In the genomic region with DNA sequence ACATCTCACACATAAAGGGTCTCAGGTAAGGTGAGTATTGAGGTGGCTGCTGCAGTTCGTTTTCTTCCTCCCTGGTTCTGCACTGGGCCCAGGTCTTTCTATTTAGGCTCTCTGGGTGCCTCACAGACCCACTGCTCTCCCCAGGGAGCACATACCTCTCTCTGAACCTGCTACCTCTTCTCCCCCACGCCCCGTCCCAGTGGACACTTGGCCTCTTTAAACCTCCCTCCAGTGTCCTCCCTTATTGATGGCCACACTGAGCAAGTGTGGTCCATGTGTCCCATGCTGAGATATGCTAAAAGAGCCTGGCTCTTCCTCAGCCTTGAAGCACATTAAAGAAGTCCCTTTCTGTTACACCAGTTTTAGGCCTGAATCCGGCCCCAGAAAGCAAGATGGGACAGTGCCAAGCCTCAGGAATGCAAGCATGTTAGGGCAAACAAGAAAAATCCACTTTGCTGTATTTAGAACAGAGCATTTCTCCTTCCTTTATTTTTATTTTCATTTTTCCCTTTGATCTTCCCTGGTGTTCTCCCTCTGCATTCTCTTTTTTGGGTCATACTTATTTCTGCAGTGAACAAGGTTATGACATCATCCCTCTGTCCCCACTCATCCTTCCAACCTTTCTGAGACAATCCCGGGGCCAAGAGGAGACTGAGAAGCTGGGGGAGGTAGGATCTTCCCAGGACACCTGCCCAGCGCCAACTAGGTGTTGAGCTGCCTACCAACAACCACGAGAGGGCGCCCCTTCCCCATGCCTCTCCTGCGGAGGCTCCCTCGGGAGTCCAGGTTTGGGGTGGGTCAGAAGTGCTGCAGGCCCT, we compare ENCODE assay signal across 8 cellular contexts. TPM values are rescaled to one million over a fixed set of nuclear protein-coding genes. Genes with fewer than 3 reads are reported as not detected.
A peak's percentile ranks its signal among the peaks of the same experiment; 100 is the strongest.
DNase-seq lines count a peak whose midpoint lies in the region; ATAC-seq, FAIRE-seq and TF ChIP-seq lines count a peak whose summit lies in the region.

No MANE protein-coding gene starts in this region.

- no peaks in the 10 kb centered on the region for H3K9me3 ChIP-seq in GM23248 (ENCODE audit: low read depth)
- no peaks in the 10 kb centered on the region for H3K9me3 ChIP-seq in astrocyte (ENCODE audit: insufficient read depth, low read depth, low read length)
- no peaks in the 10 kb centered on the region for H3K9me3 ChIP-seq in hepatocyte (ENCODE audit: low read depth)
- H3K9me3 ChIP-seq in smooth muscle cell (replicated peaks; ENCODE audit: low read depth) = no peaks in the 10 kb centered on the region

- H3K9ac ChIP-seq in GM23248 (no peak overlapping the region), astrocyte (ENCODE audit: low read length) (no peak overlapping the region), smooth muscle cell (ENCODE audit: low read depth) (no peak overlapping the region)

- ATAC-seq in HG03135 (IDR thresholded peaks at IDR 0.05; ENCODE audit: unreplicated experiment) = no peak

- H3K4me1 ChIP-seq in GM23248 (ENCODE audit: insufficient read depth) = peaks cover 5% of the 10 kb centered on the region
- H3K4me1 ChIP-seq in astrocyte (ENCODE audit: insufficient read depth, low read length) = peaks cover 17% of the 10 kb centered on the region
- peaks cover 18% of the 10 kb centered on the region for H3K4me1 ChIP-seq in hepatocyte (ENCODE audit: insufficient read depth)
- H3K4me1 ChIP-seq in smooth muscle cell (ENCODE audit: low read depth) = peaks cover 17% of the 10 kb centered on the region

- H3K79me2 ChIP-seq in GM23248 (ENCODE audit: insufficient read depth) (no peaks in the 10 kb centered on the region), astrocyte (ENCODE audit: insufficient read depth, low read length) (no peaks in the 10 kb centered on the region), hepatocyte (no peaks in the 10 kb centered on the region), smooth muscle cell (ENCODE audit: low read depth) (no peaks in the 10 kb centered on the region)

- FAIRE-seq in astrocyte (lab: Jason Lieb, UNC) = no peak

- H3F3A ChIP-seq in GM23248 (ENCODE audit: insufficient read depth) = no peaks in the 10 kb centered on the region
- peaks cover 5% of the 10 kb centered on the region for H3F3A ChIP-seq in smooth muscle cell (ENCODE audit: low read depth)

- H3K36me3 Mint-ChIP-seq in Calu3 (ENCODE audit: insufficient read depth, unreplicated experiment) = no peaks in the 10 kb centered on the region
- H3K36me3 Mint-ChIP-seq in astrocyte (ENCODE audit: low read depth, unreplicated experiment) = no peaks in the 10 kb centered on the region

- H3K4me3 ChIP-seq in GM23248 = no peak overlapping the region
- no peak overlapping the region for H3K4me3 ChIP-seq in astrocyte (ENCODE audit: insufficient read depth, low read depth, low read length)
- no peak overlapping the region for H3K4me3 ChIP-seq in hepatocyte
- no peak overlapping the region for H3K4me3 ChIP-seq in smooth muscle cell

- no peaks in the 10 kb centered on the region for H3K36me3 ChIP-seq in GM23248 (ENCODE audit: low read depth)
- no peaks in the 10 kb centered on the region for H3K36me3 ChIP-seq in astrocyte (ENCODE audit: insufficient read depth, low read length)
- no peaks in the 10 kb centered on the region for H3K36me3 ChIP-seq in hepatocyte (replicated peaks; ENCODE audit: insufficient read depth, low read depth)
- H3K36me3 ChIP-seq in smooth muscle cell (ENCODE audit: low read depth) = no peaks in the 10 kb centered on the region

- H3K4me2 ChIP-seq in GM23248 (ENCODE audit: unreplicated experiment) = no peak overlapping the region
- H3K4me2 ChIP-seq in astrocyte (ENCODE audit: low read length) = no peak overlapping the region
- H3K4me2 ChIP-seq in hepatocyte = no peak overlapping the region
- no peak overlapping the region for H3K4me2 ChIP-seq in smooth muscle cell

- no peaks in the 10 kb centered on the region for H4K20me1 ChIP-seq in GM23248 (ENCODE audit: insufficient read depth)
- no peaks in the 10 kb centered on the region for H4K20me1 ChIP-seq in astrocyte (ENCODE audit: insufficient read depth, low read length)
- no peaks in the 10 kb centered on the region for H4K20me1 ChIP-seq in hepatocyte (ENCODE audit: insufficient read depth, poor library complexity, severe bottlenecking)
- H4K20me1 ChIP-seq in smooth muscle cell (ENCODE audit: low read depth) = no peaks in the 10 kb centered on the region

- BruUV-seq in Calu3 (replicated peaks; lab: Mats Ljungman, UMichigan) = no TSS peak

- no peak overlapping the region for H3K27ac Mint-ChIP-seq in Calu3 (ENCODE audit: unreplicated experiment)
- H3K27ac Mint-ChIP-seq in astrocyte (ENCODE audit: unreplicated experiment) = peak overlapping the region; percentile 72

- no peak overlapping the region for H3K4me3 Mint-ChIP-seq in Calu3 (ENCODE audit: low read depth, unreplicated experiment)
- no peak overlapping the region for H3K4me3 Mint-ChIP-seq in astrocyte (ENCODE audit: unreplicated experiment)

- CTCF ChIA-PET in Calu3 (lab: Charles Lee) = interaction anchor here (0.6 to 1.6 kb wide), 4 partner anchors 112 to 200 kb away, joined by 3 to 13 read pairs (median 6); no protein-coding TSS in a partner anchor

- no peak overlapping the region for H2AFZ ChIP-seq in GM23248
- H2AFZ ChIP-seq in astrocyte (ENCODE audit: low read depth, low read length) = no peak overlapping the region
- H2AFZ ChIP-seq in hepatocyte = no peak overlapping the region
- peak overlapping the region; percentile 52 for H2AFZ ChIP-seq in smooth muscle cell (ENCODE audit: low read depth)

- H3K4me1 Mint-ChIP-seq in Calu3 (ENCODE audit: low read depth, unreplicated experiment) (peaks cover 28% of the 10 kb centered on the region), astrocyte (ENCODE audit: low read depth, unreplicated experiment) (peaks cover 31% of the 10 kb centered on the region)

- DNase-seq in Calu3 = peak; percentile 83
- DNase-seq in GM23248 = peak; percentile 81
- DNase-seq in NCI-H1092 treated with DMSO at 0.1 percent for 48 hours (lab: John Stamatoyannopoulos, UW) = peak; percentile 65
- DNase-seq in T-helper 9 cell = peak; percentile 70
- no peak for DNase-seq in astrocyte (ENCODE audit: low read depth)
- peak; percentile 85 for DNase-seq in hepatocyte (ENCODE audit: low spot score)
- DNase-seq in smooth muscle cell (lab: John Stamatoyannopoulos, UW; ENCODE audit: unreplicated experiment) = peak; percentile 8

- H3K27ac ChIP-seq in GM23248 (no peak overlapping the region), astrocyte (ENCODE audit: low read depth, low read length) (no peak overlapping the region), hepatocyte (no peak overlapping the region), smooth muscle cell (ENCODE audit: low read depth) (no peak overlapping the region)

- peak; percentile 88 for TF ChIP-seq CTCF in Calu3 (IDR thresholded peaks at IDR 0.05; ENCODE audit: unreplicated experiment)
- TF ChIP-seq CTCF in astrocyte (IDR thresholded peaks at IDR 0.05; ENCODE audit: insufficient read depth, low read depth, low read length) = peak; percentile 76
- peak; percentile 82 for TF ChIP-seq CTCF in hepatocyte (IDR thresholded peaks at IDR 0.05; ENCODE audit: poor library complexity)
- TF ChIP-seq CTCF in smooth muscle cell (IDR thresholded peaks at IDR 0.05; ENCODE audit: borderline replicate concordance, insufficient read depth, poor library complexity, severe bottlenecking) = peak; percentile 81

- H3K9me3 Mint-ChIP-seq in Calu3 (ENCODE audit: low read depth, unreplicated experiment) (no peaks in the 10 kb centered on the region), astrocyte (ENCODE audit: unreplicated experiment) (no peaks in the 10 kb centered on the region)

- in situ Hi-C loops in GM23248 (cut with MboI) = loop anchor here (25.0 kb wide), 1 partner anchor 540 kb away; the partner anchor contains the start of gene DDX20

- H3K9me2 ChIP-seq in GM23248 (ENCODE audit: insufficient read depth) = no peaks in the 10 kb centered on the region
- no peaks in the 10 kb centered on the region for H3K9me2 ChIP-seq in hepatocyte (replicated peaks; ENCODE audit: insufficient read depth)

- H3K27me3 ChIP-seq in GM23248 (replicated peaks; ENCODE audit: insufficient read depth) = no peaks in the 10 kb centered on the region
- H3K27me3 ChIP-seq in astrocyte (ENCODE audit: insufficient read depth, low read length) = peaks cover under 1% of the 10 kb centered on the region
- H3K27me3 ChIP-seq in hepatocyte = no peaks in the 10 kb centered on the region
- no peaks in the 10 kb centered on the region for H3K27me3 ChIP-seq in smooth muscle cell (ENCODE audit: low read depth)

- intact Hi-C loops in Calu3 (cut with micrococcal nuclease; ENCODE audit: unreplicated experiment) = loop anchor here (1.0 to 5.0 kb wide), 3 partner anchors 112 to 177 kb away; no protein-coding TSS in a partner anchor

- 10 to 13% methylated on average over 10 of the region's 10 CpGs for WGBS in GM23248 (ENCODE audit: low coverage in 1 of 2, low lambda C conversion rate in 2 of 2, missing lambda C conversion rate in 2 of 2), 2 experiments
- WGBS in hepatocyte (ENCODE audit: low lambda C conversion rate, missing lambda C conversion rate) = 30% methylated on average over 10 of the region's 10 CpGs
- WGBS in smooth muscle cell (ENCODE audit: low lambda C conversion rate) = 32% methylated on average over 10 of the region's 10 CpGs

- H3K27me3 Mint-ChIP-seq in Calu3 (ENCODE audit: unreplicated experiment) = no peaks in the 10 kb centered on the region
- no peaks in the 10 kb centered on the region for H3K27me3 Mint-ChIP-seq in astrocyte (ENCODE audit: low read depth, unreplicated experiment)

RNA-seq across cellular contexts. Expression of gene CHI3L2, which starts 5.0 kb away (rescaled TPM):
- total RNA-seq in Calu3 (2022) (0.52 TPM in 1 of 2 replicates, not detected in the other), astrocyte (0.65 TPM in 1 of 2 replicates, not detected in the other), hepatocyte (2.4 and 5.7 TPM in 2 replicates), smooth muscle cell (0.54 and 0.90 TPM in 2 replicates)
- total RNA-seq in GM23248 (2014; rRNA removed; shearing (Covaris generic)) = not detected in 2 replicates
- polyA plus RNA-seq in GM23248 (2016; fragmentation: Nextera tagmentation; extraction: Ambion mirVana) (0.43 and 0.55 TPM in 2 replicates), hepatocyte (0.24 and 3.9 TPM in 2 replicates), smooth muscle cell (2.0 and 2.4 TPM in 2 replicates)

RNA-seq across cellular contexts. Expression of gene DENND2D, which starts 22.1 kb away (rescaled TPM):
- total RNA-seq in Calu3 (2022) (11.8 and 20.0 TPM in 2 replicates), astrocyte (0.18 TPM in 1 of 2 replicates, not detected in the other), hepatocyte (7.3 and 7.6 TPM in 2 replicates), smooth muscle cell (1.1 and 3.7 TPM in 2 replicates)
- total RNA-seq in GM23248 (2014; rRNA removed; shearing (Covaris generic)) = 3.7 and 5.1 TPM in 2 replicates
- polyA plus RNA-seq in GM23248 (2016; fragmentation: Nextera tagmentation; extraction: Ambion mirVana) (6.2 and 6.6 TPM in 2 replicates), hepatocyte (8.3 and 14.3 TPM in 2 replicates), smooth muscle cell (0.75 and 2.0 TPM in 2 replicates)
